Comparison of ENCODE assay signal across 1 cellular context in the genomic region with DNA sequence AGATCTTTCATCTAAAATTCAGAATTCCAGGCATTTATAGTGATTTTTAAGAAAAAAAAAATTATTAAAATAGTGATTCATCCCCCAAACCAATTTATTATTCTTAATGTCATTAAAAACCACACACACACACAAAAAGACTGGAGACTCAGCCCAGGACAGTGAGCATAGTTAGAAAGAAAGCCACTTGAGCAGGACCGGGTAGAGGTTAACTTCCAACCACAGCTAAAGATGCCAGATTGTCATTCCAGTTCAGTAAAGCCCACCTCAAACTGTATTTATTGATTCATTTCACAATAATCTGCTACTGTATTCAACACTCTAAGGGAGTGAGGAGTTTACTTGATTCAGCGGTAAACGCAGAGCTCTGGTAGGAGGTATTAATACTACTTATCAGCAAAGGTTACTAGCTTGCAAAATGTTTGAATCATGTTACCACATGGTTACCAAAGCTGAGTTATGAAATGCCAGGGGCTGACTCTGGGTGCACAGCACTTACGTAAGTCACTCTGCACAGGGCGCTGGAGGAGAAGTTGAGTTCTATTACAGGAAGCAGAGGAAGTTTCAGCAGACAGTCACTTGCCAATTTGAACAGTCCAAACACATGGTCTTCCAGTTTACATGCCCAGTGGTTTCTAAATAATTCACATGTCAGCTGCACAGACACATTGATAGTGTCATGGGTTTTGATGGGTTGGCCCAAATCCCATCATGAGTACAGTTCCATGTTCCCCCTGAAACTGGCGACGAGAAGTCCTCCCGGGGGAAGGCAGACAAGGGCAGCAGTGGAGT.
TF ChIP-seq lines count a peak whose summit lies in the region.

No MANE protein-coding gene starts in this region.

TF ChIP-seq in K562, 482 proteins besides CTCF, POLR2A, EP300 and RAD21 (continued from another document):
- TF ChIP-seq TSHZ1 (CRISPR knock-in tag; IDR thresholded peaks at IDR 0.05) = no peak
- TF ChIP-seq, protein P1, sequence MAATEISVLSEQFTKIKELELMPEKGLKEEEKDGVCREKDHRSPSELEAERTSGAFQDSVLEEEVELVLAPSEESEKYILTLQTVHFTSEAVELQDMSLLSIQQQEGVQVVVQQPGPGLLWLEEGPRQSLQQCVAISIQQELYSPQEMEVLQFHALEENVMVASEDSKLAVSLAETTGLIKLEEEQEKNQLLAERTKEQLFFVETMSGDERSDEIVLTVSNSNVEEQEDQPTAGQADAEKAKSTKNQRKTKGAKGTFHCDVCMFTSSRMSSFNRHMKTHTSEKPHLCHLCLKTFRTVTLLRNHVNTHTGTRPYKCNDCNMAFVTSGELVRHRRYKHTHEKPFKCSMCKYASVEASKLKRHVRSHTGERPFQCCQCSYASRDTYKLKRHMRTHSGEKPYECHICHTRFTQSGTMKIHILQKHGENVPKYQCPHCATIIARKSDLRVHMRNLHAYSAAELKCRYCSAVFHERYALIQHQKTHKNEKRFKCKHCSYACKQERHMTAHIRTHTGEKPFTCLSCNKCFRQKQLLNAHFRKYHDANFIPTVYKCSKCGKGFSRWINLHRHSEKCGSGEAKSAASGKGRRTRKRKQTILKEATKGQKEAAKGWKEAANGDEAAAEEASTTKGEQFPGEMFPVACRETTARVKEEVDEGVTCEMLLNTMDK (IDR thresholded peaks at IDR 0.05; ENCODE audit: borderline replicate concordance, insufficient read depth, low read depth, low read length, poor library complexity, severe bottlenecking) = no peak
- TF ChIP-seq SMAD2 (IDR thresholded peaks at IDR 0.05; ENCODE audit: low read depth, low read length) = no peak
- TF ChIP-seq, protein P2, sequence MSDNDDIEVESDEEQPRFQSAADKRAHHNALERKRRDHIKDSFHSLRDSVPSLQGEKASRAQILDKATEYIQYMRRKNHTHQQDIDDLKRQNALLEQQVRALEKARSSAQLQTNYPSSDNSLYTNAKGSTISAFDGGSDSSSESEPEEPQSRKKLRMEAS (CRISPR knock-in tag; IDR thresholded peaks at IDR 0.05) = no peak
- TF ChIP-seq CBX8 (IDR thresholded peaks at IDR 0.05; ENCODE audit: borderline replicate concordance, extremely low read depth, low read depth, low read length, poor library complexity, severe bottlenecking) = no peak
- no peak for TF ChIP-seq SMARCC2 (IDR thresholded peaks at IDR 0.05; ENCODE audit: low read depth)
- peak; percentile 78 for TF ChIP-seq HMBOX1 (IDR thresholded peaks at IDR 0.05)
- no peak for TF ChIP-seq CEBPG (CRISPR knock-in tag; IDR thresholded peaks at IDR 0.05)
- TF ChIP-seq CEBPG (tag; conservative IDR thresholded peaks at IDR 0.05 in 1 of 2, IDR thresholded peaks at IDR 0.05 in 1 of 2) = peak in 1 of 2 experiments; percentile 47; a peak in 1 of 4 replicates
